In genomic region chr14:98591161-98591560, GRCh38 we compare ENCODE assay signal across 22 cellular contexts.
"Had no signal": no experiment of that assay in that cellular context is flagged by ENCODE, and none has a peak within 500 bp of the region (broad histone marks: within the 10 kb centered on the region; RNA-seq: fewer than 3 reads in every experiment).

No MANE protein-coding gene starts in this region.

- H3K27me3 ChIP-seq: SJSA1 had no signal

- H3K4me1 ChIP-seq: SJSA1 had no signal

- H3K9me3 ChIP-seq: SJSA1 had no signal

- H3K4me2 ChIP-seq: KMS-11 had no signal

- H3K27me3 Mint-ChIP-seq: IgD-negative memory B cell had no signal

- H3K9ac ChIP-seq: KMS-11 had no signal

- H3K27ac Mint-ChIP-seq: IgD-negative memory B cell had no signal

- ATAC-seq: K562 had no signal

- H3K4me1 Mint-ChIP-seq: IgD-negative memory B cell had no signal

- H3K27ac ChIP-seq: HL-60, KMS-11, SJSA1, SK-N-MC had no signal

- H3K4me3 Mint-ChIP-seq: IgD-negative memory B cell had no signal

- H3K36me3 ChIP-seq: SJSA1 had no signal

- H3K4me3 ChIP-seq: K562, SJSA1, SK-N-MC had no signal

- DNase-seq: Kasumi-1, MM.1S, NCI-H1092 treated with DMSO at 0.1 percent for 48 hours, NCI-H1436, NCI-H1694, NCI-H187 treated with DMSO at 0.1 percent for 48 hours, NCI-H2029 treated with DMSO at 0.1 percent for 48 hours, NCI-H2171 treated with DMSO at 0.1 percent for 48 hours, NCI-H345, NCI-H446 treated with DMSO at 0.1 percent for 48 hours, NCI-H510A treated with DMSO at 0.1 percent for 48 hours, NCI-H526, NCI-H82, Right ventricle myocardium superior, RPMI8226, SIG-M5 had no signal
